In genomic region chr6:34491091-34491430, GRCh38 we compare ENCODE assay signal across 13 cellular contexts. TPM values are rescaled to one million over a fixed set of nuclear protein-coding genes. Genes with fewer than 3 reads are reported as not detected.
DNase-seq lines count a peak whose midpoint lies in the region; ATAC-seq, FAIRE-seq and TF ChIP-seq lines count a peak whose summit lies in the region.
"Had no signal": no experiment of that assay in that cellular context is flagged by ENCODE, and none has a peak within 500 bp of the region (broad histone marks: within the 10 kb centered on the region; RNA-seq: fewer than 3 reads in every experiment).

No MANE protein-coding gene starts in this region.

- no peak overlapping the region for H3K4me3 Mint-ChIP-seq in H9
- H3K4me3 Mint-ChIP-seq: T-helper 2 cell treated with Interferon-gamma antibody and Interleukin-4, amounts not matched to agents 5 μg/mL and 100 μg/mL, for 36 hours; type B pancreatic cell had no signal

- peak overlapping the region; percentile 26 to 92 (median 66); a peak in 4 of 7 replicates for H3K27ac Mint-ChIP-seq in H9
- H3K27ac Mint-ChIP-seq: activated T-helper 2 cell treated with anti-CD3 and anti-CD28 coated beads, Interferon-gamma antibody, Interleukin-2, Interleukin-4, amounts not matched to agents 10 μg/mL and 5 μg/mL and 100 μg/mL, durations not matched to agents 14 hours and 24 hours and 36 hours; T-helper 2 cell treated with Interferon-gamma antibody and Interleukin-4, amounts not matched to agents 5 μg/mL and 100 μg/mL, for 36 hours; type B pancreatic cell had no signal

- intact Hi-C loops in posterior vena cava (cut with DNase I) (no loop called here), kidney (cut with DNase I) (no loop called here)

- H2BK15ac ChIP-seq in H9 (ENCODE audit: low read depth, low read length) = no peak overlapping the region
- H2BK15ac ChIP-seq in H1 (ENCODE audit: low read length) = no peak overlapping the region

- H3K36me3 Mint-ChIP-seq in H9 (ENCODE audit: insufficient read depth in 1 of 3, low read depth in 3 of 3) = no peaks in the 10 kb centered on the region
- H3K36me3 Mint-ChIP-seq: type B pancreatic cell had no signal

- H3K4me1 ChIP-seq in H9 (ENCODE audit: insufficient read depth, low read length) (peaks cover 2% of the 10 kb centered on the region; the same call in 1 of the 2 replicates), H1 (replicated peaks in 1 of 4; ENCODE audit: control insufficient read depth in 3 of 4, insufficient read depth in 4 of 4, low read length in 3 of 4) (peaks cover 0 to 7% (median 0%) of the 10 kb centered on the region in 4 experiments; a peak in 1 of 7 replicates), kidney (ENCODE audit: control insufficient read depth in 1 of 2, insufficient read depth in 1 of 2, low read depth in 1 of 2, low read length in 2 of 2) (no peaks in the 10 kb centered on the region)

- H4K20me1 ChIP-seq in H9 (ENCODE audit: control insufficient read depth, insufficient read depth, insufficient read length) (no peaks in the 10 kb centered on the region), H1 (replicated peaks in 1 of 2; ENCODE audit: control insufficient read depth in 1 of 2, insufficient read depth in 2 of 2, low read length in 2 of 2) (no peaks in the 10 kb centered on the region)

- no peaks in the 10 kb centered on the region for H3K79me2 ChIP-seq in H9 (ENCODE audit: insufficient read depth, low read length)
- no peaks in the 10 kb centered on the region for H3K79me2 ChIP-seq in H1 (ENCODE audit: control insufficient read depth in 1 of 2, insufficient read depth in 2 of 2, low read length in 2 of 2)

- H3K27me3 ChIP-seq in H9 (ENCODE audit: insufficient read depth, low read length) (no peaks in the 10 kb centered on the region), H1 (replicated peaks in 1 of 4; ENCODE audit: control insufficient read depth in 3 of 4, extremely low read depth in 1 of 4, insufficient read depth in 3 of 4, low read length in 3 of 4) (no peaks in the 10 kb centered on the region; a peak in 1 of 7 replicates)

- H3K36me3 ChIP-seq in H1 (ENCODE audit: control insufficient read depth in 2 of 4, insufficient read depth in 4 of 4, low read length in 3 of 4) = no peaks in the 10 kb centered on the region
- no peaks in the 10 kb centered on the region for H3K36me3 ChIP-seq in kidney (ENCODE audit: control insufficient read depth in 1 of 2, insufficient read depth in 2 of 2, low read length in 2 of 2)

- CTCF ChIA-PET in H1 (lab: Charles Lee; ENCODE audit: partially characterized antibody) = no interaction called here

- H3K9me3 ChIP-seq in H9 (ENCODE audit: control insufficient read depth, low read depth, low read length) (no peaks in the 10 kb centered on the region), H1 (ENCODE audit: insufficient read depth in 2 of 2, low read depth in 1 of 2, low read length in 1 of 2) (no peaks in the 10 kb centered on the region), kidney (ENCODE audit: control insufficient read depth in 1 of 2, low read length in 2 of 2) (no peaks in the 10 kb centered on the region)

- H2BK12ac ChIP-seq in H9 (ENCODE audit: insufficient read length, low read depth, low read length) (no peak overlapping the region), H1 (ENCODE audit: low read depth, low read length) (0 out of 2 replicates have a peak overlapping the region, but pooled peaks have one; percentile 29)

- no peaks in the 10 kb centered on the region for H3K23me2 ChIP-seq in H9 (ENCODE audit: insufficient read length, low read depth, low read length, poor library complexity, severe bottlenecking)
- no peaks in the 10 kb centered on the region for H3K23me2 ChIP-seq in H1 (ENCODE audit: low read depth, low read length)

- no peaks in the 10 kb centered on the region for H3K9me3 Mint-ChIP-seq in H9
- H3K9me3 Mint-ChIP-seq: activated T-helper 2 cell treated with anti-CD3 and anti-CD28 coated beads, Interferon-gamma antibody, Interleukin-2, Interleukin-4, amounts not matched to agents 10 μg/mL and 5 μg/mL and 100 μg/mL, durations not matched to agents 14 hours and 24 hours and 36 hours; T-helper 2 cell treated with Interferon-gamma antibody and Interleukin-4, amounts not matched to agents 5 μg/mL and 100 μg/mL, for 36 hours; type B pancreatic cell had no signal

- H2AFZ ChIP-seq in H9 (ENCODE audit: low read length) = no peak overlapping the region
- H2AFZ ChIP-seq in H1 (ENCODE audit: low read length) = no peak overlapping the region

- FAIRE-seq in H1 (lab: Jason Lieb, UNC) (no peak), kidney (lab: Jason Lieb, UNC) (no peak)

- H3K27me3 Mint-ChIP-seq in H9 (ENCODE audit: low read depth) = no peaks in the 10 kb centered on the region
- H3K27me3 Mint-ChIP-seq: type B pancreatic cell had no signal

- H2AK5ac ChIP-seq in H9 (ENCODE audit: insufficient read length, low read length) (no peak overlapping the region), H1 (ENCODE audit: low read depth, low read length) (no peak overlapping the region)

- H4K5ac ChIP-seq in H9 (ENCODE audit: insufficient read length, low read depth, low read length) = no peak overlapping the region
- no peak overlapping the region for H4K5ac ChIP-seq in H1 (ENCODE audit: insufficient read length, low read depth, low read length)

- H3K14ac ChIP-seq in H9 (ENCODE audit: insufficient read depth, low read length) (peak overlapping the region; percentile 17; the same call in 1 of the 2 replicates), H1 (ENCODE audit: insufficient read length) (no peak overlapping the region)

- H3K18ac ChIP-seq in H9 (ENCODE audit: insufficient read length, low read depth, low read length) = no peak overlapping the region
- peak overlapping the region; percentile 38; the same call in 1 of the 2 replicates for H3K18ac ChIP-seq in H1 (ENCODE audit: extremely low read depth, low read length)

- H3K79me1 ChIP-seq in H9 (ENCODE audit: insufficient read depth, low read depth, low read length, poor library complexity, severe bottlenecking) (no peaks in the 10 kb centered on the region), H1 (ENCODE audit: low read depth, low read length) (no peaks in the 10 kb centered on the region)

- H3K23ac ChIP-seq in H9 (ENCODE audit: insufficient read length, low read depth, low read length) (no peak overlapping the region), H1 (ENCODE audit: insufficient read length) (no peak overlapping the region)

- H3K27ac ChIP-seq in H9 (ENCODE audit: insufficient read length, low read depth, low read length) (no peak overlapping the region), H1 (ENCODE audit: low read depth, low read length) (no peak overlapping the region), kidney (ENCODE audit: low read depth in 2 of 2, low read length in 2 of 2) (no peak overlapping the region)

- H2BK5ac ChIP-seq in H9 (ENCODE audit: insufficient read length, low read length) (no peak overlapping the region), H1 (ENCODE audit: low read depth, low read length) (no peak overlapping the region)

- H4K91ac ChIP-seq in H9 (ENCODE audit: insufficient read length, low read depth, low read length) (no peak overlapping the region), H1 (replicated peaks; ENCODE audit: insufficient read length, low read length) (no peak overlapping the region)

- H2BK120ac ChIP-seq in H9 (ENCODE audit: low read depth, low read length, poor library complexity, severe bottlenecking) (no peak overlapping the region), H1 (replicated peaks; ENCODE audit: low read depth, low read length) (no peak overlapping the region)

- DNase-seq in H9 (no peak), NCI-H2227 treated with DMSO at 0.1 percent for 48 hours (lab: John Stamatoyannopoulos, UW) (peak; percentile 84), H1 (ENCODE audit: low read depth in 1 of 2, low spot score in 2 of 2) (no peak), posterior vena cava (ENCODE audit: low spot score) (peak; percentile 76), kidney (no peak)
- DNase-seq: NCI-H2081 treated with DMSO at 0.1 percent for 48 hours; stimulated activated CD4-positive, alpha-beta T cell treated with anti-CD3 and anti-CD28 coated beads, Interleukin-2, amount 100 ng/mL, for 48 hours had no signal

- POLR2A ChIA-PET in H1 (lab: Charles Lee; ENCODE audit: partially characterized antibody) = interaction anchor here (0.6 to 1.2 kb wide), 2 partner anchors 25 to 272 kb away, joined by 3 to 4 read pairs; no protein-coding TSS in a partner anchor

- TF ChIP-seq CTCF in H9 (conservative IDR thresholded peaks at IDR 0.05) (no peak), H1 (IDR thresholded peaks at IDR 0.05; ENCODE audit: control extremely low read depth in 1 of 3, insufficient read depth in 1 of 3, low read depth in 1 of 3, low read length in 3 of 3) (no peak), kidney (IDR thresholded peaks at IDR 0.05; ENCODE audit: borderline replicate concordance, extremely low read depth, insufficient read depth) (no peak)

- H3K4ac ChIP-seq in H9 (ENCODE audit: low read depth, low read length) (no peak overlapping the region), H1 (replicated peaks; ENCODE audit: insufficient read length, low read depth, low read length) (no peak overlapping the region)

- no peak overlapping the region for H3K9ac ChIP-seq in H9 (ENCODE audit: extremely low read depth, insufficient read length, low read length)
- H3K9ac ChIP-seq in H1 (replicated peaks in 1 of 4; ENCODE audit: extremely low read depth in 1 of 4, low read depth in 3 of 4, low read length in 3 of 4) = no peak overlapping the region
- H3K9ac ChIP-seq in kidney (ENCODE audit: low read length in 2 of 2) = no peak overlapping the region

- H2BK20ac ChIP-seq in H9 (ENCODE audit: low read depth, low read length, poor library complexity, severe bottlenecking) (no peak overlapping the region), H1 (ENCODE audit: low read length) (no peak overlapping the region)

- peaks cover 8 to 18% of the 10 kb centered on the region in 2 experiments for H3K4me1 Mint-ChIP-seq in H9

- ATAC-seq in HG03280 (IDR thresholded peaks at IDR 0.05; ENCODE audit: unreplicated experiment) (no peak), esophagus mucosa (no peak), GM18909 (IDR thresholded peaks at IDR 0.05; ENCODE audit: poor library complexity, unreplicated experiment) (no peak)

- no peak for TF ChIP-seq POLR2A in H1 (IDR thresholded peaks at IDR 0.05; ENCODE audit: control extremely low read depth in 1 of 2, low read depth in 2 of 2, low read length in 2 of 2)

- no CpG with 5 or more reads among the region's 10 CpGs for WGBS in H9 (ENCODE audit: extremely low coverage, insufficient read length, low lambda C conversion rate)
- WGBS in H1 (ENCODE audit: extremely low coverage in 1 of 2, insufficient coverage in 1 of 2, insufficient read length in 1 of 2, insufficient replicate concordance in 2 of 2, low coverage in 1 of 2, low lambda C conversion rate in 2 of 2, missing lambda C conversion rate in 1 of 2), 2 experiments = 73% methylated on average over 10 of the region's 10 CpGs; no CpG with 5 or more reads in 1 of the 2 experiments

- H3K4me2 ChIP-seq in H9 (ENCODE audit: insufficient read depth, insufficient read length, low read length) (no peak overlapping the region), H1 (ENCODE audit: insufficient read depth in 1 of 2, low read depth in 2 of 2, low read length in 2 of 2) (0 out of 4 replicates have a peak overlapping the region, but pooled peaks of 1 of the 2 experiments have one; percentile 8)

- H3T11ph ChIP-seq in H9 (ENCODE audit: low read length) = no peak overlapping the region

- TF ChIP-seq EP300 in H1 (IDR thresholded peaks at IDR 0.05; ENCODE audit: borderline replicate concordance in 1 of 2, low read depth in 2 of 2, low read length in 2 of 2) = no peak

- H3K4me3 ChIP-seq in H1 (ENCODE audit: extremely low read depth in 1 of 4, insufficient read depth in 2 of 4, low read depth in 3 of 4, low read length in 4 of 4) = no peak overlapping the region
- no peak overlapping the region for H3K4me3 ChIP-seq in kidney (ENCODE audit: low read length in 2 of 2)

- H3K56ac ChIP-seq in H9 (ENCODE audit: insufficient read length, low read depth, low read length) = no peak overlapping the region
- no peak overlapping the region for H3K56ac ChIP-seq in H1 (replicated peaks; ENCODE audit: insufficient read length, low read depth, low read length)

- no peak for TF ChIP-seq RAD21 in H1 (IDR thresholded peaks at IDR 0.05 in 1 of 2, conservative IDR thresholded peaks at IDR 0.05 in 1 of 2; ENCODE audit: low read depth in 2 of 2, low read length in 2 of 2)

- H4K8ac ChIP-seq in H9 (replicated peaks; ENCODE audit: insufficient read length, low read depth, low read length) (no peak overlapping the region), H1 (ENCODE audit: extremely low read depth, insufficient read depth, low read length) (no peak overlapping the region)

RNA-seq across cellular contexts. Expression of gene PACSIN1, which starts 25.2 kb away (rescaled TPM):
- total RNA-seq in H9 (2021) (7.0 and 7.6 TPM in 2 replicates), posterior vena cava (under 1 TPM in 1 of 2 donors, not detected in 1; 0.09 TPM), esophagus mucosa (not detected), kidney (1.7 TPM)
- 10.5 and 11.1 TPM in 2 replicates for total RNA-seq in H1 (2021; fragmentation: NEBNext Ultra II Directional; extraction: Animal tissue kit (Norgen Biotek cat#: 25700))
- polyA plus RNA-seq in H1 (2011; rRNA removed) (5.9 and 7.9 TPM in 2 replicates), kidney (ENCODE audit: insufficient read depth, low read depth, low replicate concordance) (4.1 TPM)
- 5.5 TPM for polyA plus RNA-seq in H1 (2011; cell fraction: cytosol; rRNA removed)
- 16.7 TPM for polyA plus RNA-seq in H1 (2011; cell fraction: nucleus; rRNA removed)
- polyA plus RNA-seq in H1 (2012, experiment 1 of 2) = 5.7 to 10.1 TPM (median 8.0 TPM) in 4 replicates
- polyA plus RNA-seq in H1 (2012, experiment 2 of 2) = 5.1 TPM
- 5.9 TPM for polyA plus RNA-seq in H1 (2013, experiment 1 of 2)
- polyA plus RNA-seq in H1 (2013, experiment 2 of 2) = 6.1 TPM
- polyA minus RNA-seq in H1 (2011; rRNA and poly(A)+ RNA removed) = 2.5 and 3.7 TPM in 2 replicates
- polyA minus RNA-seq in H1 (2011; cell fraction: cytosol; rRNA and poly(A)+ RNA removed) = 3.4 TPM
- polyA minus RNA-seq in H1 (2011; cell fraction: nucleus; rRNA and poly(A)+ RNA removed) = 2.8 TPM
- total RNA-seq: activated T-helper 2 cell treated with anti-CD3 and anti-CD28 coated beads, Interferon-gamma antibody, Interleukin-2, Interleukin-4, amounts not matched to agents 10 μg/mL and 5 μg/mL and 100 μg/mL, durations not matched to agents 14 hours and 24 hours and 36 hours had no signal

Comparison
In these comparisons a context has a peak if more than half of its experiments do, and no peak if none do; other contexts are left out.
1. DNase-seq: peak in NCI-H2227 treated with DMSO at 0.1 percent for 48 hours (single experiment) and posterior vena cava (single experiment); none in H9 (single experiment), H1 (0 of 2) and kidney (single experiment).